Comparison of ENCODE assay signal across 7 cellular contexts in genomic region chr3:197454841-197455240, GRCh38.
A peak's percentile ranks its signal among the peaks of the same experiment; 100 is the strongest.
DNase-seq lines count a peak whose midpoint lies in the region; ATAC-seq and TF ChIP-seq lines count a peak whose summit lies in the region.
"Not testable (repeated sequence)": the region's sequence is repeated elsewhere in the genome, so short reads cannot be mapped to it uniquely, and the experiment has no call there.

No MANE protein-coding gene starts in this region.

- CTCF ChIA-PET in CD8-positive, alpha-beta memory T cell (lab: Charles Lee) = interaction anchor here (1.3 kb wide), 1 partner anchor 59 kb away, joined by 3 read pairs; no protein-coding TSS in a partner anchor

- H3K9ac ChIP-seq in mesenchymal stem cell (ENCODE audit: low read length) = not testable (repeated sequence)

- H2BK120ac ChIP-seq in mesenchymal stem cell (ENCODE audit: low read depth, low read length) = not testable (repeated sequence)

- H3K27ac ChIP-seq in CD8-positive, alpha-beta memory T cell (ENCODE audit: low read depth, low read length); mesenchymal stem cell (ENCODE audit: low read length, poor library complexity, severe bottlenecking): not testable (repeated sequence)

- H2BK12ac ChIP-seq in mesenchymal stem cell (ENCODE audit: low read length in 2 of 2) = peak overlapping the region in 1 of 2 experiments; percentile 58

- not testable (repeated sequence) for H2BK5ac ChIP-seq in mesenchymal stem cell (ENCODE audit: low read depth, low read length, poor library complexity, severe bottlenecking)

- not testable (repeated sequence) for H4K8ac ChIP-seq in mesenchymal stem cell (ENCODE audit: low read length)

- H3K4me3 Mint-ChIP-seq in CD8-positive, alpha-beta memory T cell = peak overlapping the region; percentile 80 to 93 (median 90)
- H3K4me3 Mint-ChIP-seq in T-helper 17 cell; endothelial cell (ENCODE audit: unreplicated experiment): not testable (repeated sequence)
- H3K4me3 Mint-ChIP-seq in activated T-helper 17 cell treated with anti-CD3 and anti-CD28 coated beads, Interleukin-2, amount 50 U/mL, for 72 hours = peak overlapping the region; percentile 94
- peak overlapping the region; percentile 77 to 87 (median 85) for H3K4me3 Mint-ChIP-seq in nephron

- not testable (repeated sequence) for H3K36me3 ChIP-seq in CD8-positive, alpha-beta memory T cell (ENCODE audit: insufficient read depth, low read length); mesenchymal stem cell (ENCODE audit: control insufficient read depth in 1 of 2, insufficient read depth in 2 of 2, low read depth in 1 of 2, low read length in 2 of 2)

- H3K4me1 ChIP-seq in CD8-positive, alpha-beta memory T cell (ENCODE audit: insufficient read depth, low read length) = peaks cover 15% of the 10 kb centered on the region
- H3K4me1 ChIP-seq in mesenchymal stem cell (ENCODE audit: control insufficient read depth, insufficient read depth, low read depth, low read length) = not testable (repeated sequence)

- not testable (repeated sequence) for H3K4me3 ChIP-seq in CD8-positive, alpha-beta memory T cell (ENCODE audit: low read length); mesenchymal stem cell (ENCODE audit: insufficient read depth in 1 of 2, low read depth in 1 of 2, low read length in 2 of 2)

- H3K79me1 ChIP-seq in mesenchymal stem cell (replicated peaks; ENCODE audit: low read length, poor library complexity, severe bottlenecking) = not testable (repeated sequence)

- not testable (repeated sequence) for H3K27me3 ChIP-seq in CD8-positive, alpha-beta memory T cell (ENCODE audit: insufficient read depth, low read length, poor library complexity, severe bottlenecking)
- H3K27me3 ChIP-seq in mesenchymal stem cell (ENCODE audit: control insufficient read depth in 1 of 2, insufficient read depth in 1 of 2, low read length in 2 of 2) = peaks cover 0 to 25% of the 10 kb centered on the region in 2 experiments

- H3K18ac ChIP-seq in mesenchymal stem cell (ENCODE audit: low read depth in 1 of 2, low read length in 2 of 2) = not testable (repeated sequence)

- not testable (repeated sequence) for H3K23ac ChIP-seq in mesenchymal stem cell (ENCODE audit: low read length in 2 of 2)

- not testable (repeated sequence) for H3K27ac Mint-ChIP-seq in CD8-positive, alpha-beta memory T cell; activated T-helper 17 cell treated with anti-CD3 and anti-CD28 coated beads, Interleukin-2, amount 50 U/mL, for 72 hours
- H3K27ac Mint-ChIP-seq in T-helper 17 cell (peak overlapping the region; percentile 86), endothelial cell (ENCODE audit: unreplicated experiment) (peak overlapping the region; percentile 97), nephron (peak overlapping the region in 2 of 3 experiments; percentile 90 to 97)

- not testable (repeated sequence) for H3K4ac ChIP-seq in mesenchymal stem cell (ENCODE audit: low read depth in 1 of 2, low read length in 2 of 2)

- H3K36me3 Mint-ChIP-seq in CD8-positive, alpha-beta memory T cell; T-helper 17 cell (ENCODE audit: low read depth); activated T-helper 17 cell treated with anti-CD3 and anti-CD28 coated beads, Interleukin-2, amount 50 U/mL, for 72 hours (ENCODE audit: low read depth); endothelial cell (ENCODE audit: low read depth, unreplicated experiment); nephron (ENCODE audit: low read depth): not testable (repeated sequence)

- peak overlapping the region; percentile 57 for H2AK5ac ChIP-seq in mesenchymal stem cell (ENCODE audit: low read length, severe bottlenecking)

- not testable (repeated sequence) for H3K14ac ChIP-seq in mesenchymal stem cell (ENCODE audit: low read length in 2 of 2)

- TF ChIP-seq CTCF in endothelial cell (IDR thresholded peaks at IDR 0.05; ENCODE audit: unreplicated experiment); nephron (IDR thresholded peaks at IDR 0.05; ENCODE audit: unreplicated experiment in 3 of 3): not testable (repeated sequence)

- peaks cover 13 to 28% (median 24%) of the 10 kb centered on the region in 3 donors for H3K4me1 Mint-ChIP-seq in CD8-positive, alpha-beta memory T cell
- H3K4me1 Mint-ChIP-seq in T-helper 17 cell = peaks cover 21% of the 10 kb centered on the region
- H3K4me1 Mint-ChIP-seq in activated T-helper 17 cell treated with anti-CD3 and anti-CD28 coated beads, Interleukin-2, amount 50 U/mL, for 72 hours = peaks cover 10% of the 10 kb centered on the region
- H3K4me1 Mint-ChIP-seq in endothelial cell (ENCODE audit: unreplicated experiment) = peaks cover 19% of the 10 kb centered on the region
- peaks cover 13% of the 10 kb centered on the region for H3K4me1 Mint-ChIP-seq in nephron

- not testable (repeated sequence) for H3K9me3 Mint-ChIP-seq in CD8-positive, alpha-beta memory T cell; activated T-helper 17 cell treated with anti-CD3 and anti-CD28 coated beads, Interleukin-2, amount 50 U/mL, for 72 hours; endothelial cell (ENCODE audit: unreplicated experiment); nephron

- H2BK15ac ChIP-seq in mesenchymal stem cell (ENCODE audit: low read depth, poor library complexity, severe bottlenecking) = not testable (repeated sequence)

- H4K91ac ChIP-seq in mesenchymal stem cell (ENCODE audit: low read length) = not testable (repeated sequence)

- peaks cover 0 to 14% of the 10 kb centered on the region in 2 donors for H3K27me3 Mint-ChIP-seq in CD8-positive, alpha-beta memory T cell
- not testable (repeated sequence) for H3K27me3 Mint-ChIP-seq in T-helper 17 cell; activated T-helper 17 cell treated with anti-CD3 and anti-CD28 coated beads, Interleukin-2, amount 50 U/mL, for 72 hours; endothelial cell (ENCODE audit: unreplicated experiment)
- H3K27me3 Mint-ChIP-seq in nephron (ENCODE audit: low read depth) = peaks cover 19% of the 10 kb centered on the region

- POLR2A ChIA-PET in CD8-positive, alpha-beta memory T cell (lab: Charles Lee) = interaction anchor here (0.6 kb wide), 1 partner anchor 157 kb away, joined by 5 read pairs; the partner anchor contains the start of gene DLG1

- WGBS in mesenchymal stem cell = 86% methylated on average over 2 of the region's 2 CpGs

- not testable (repeated sequence) for DNase-seq in CD8-positive, alpha-beta memory T cell; T-helper 17 cell; endothelial cell (ENCODE audit: low spot score); mesenchymal stem cell
- DNase-seq in sciatic nerve (ENCODE audit: low spot score) = peak; percentile 32

- not testable (repeated sequence) for H3K9me3 ChIP-seq in CD8-positive, alpha-beta memory T cell (ENCODE audit: low read length); T-helper 17 cell (ENCODE audit: control insufficient read depth, low read length, poor library complexity, severe bottlenecking); mesenchymal stem cell (ENCODE audit: control insufficient read depth, low read length)

- not testable (repeated sequence) for H2AFZ ChIP-seq in mesenchymal stem cell (ENCODE audit: low read depth, low read length)

- intact Hi-C loops in sciatic nerve (cut with DNase I) = not testable (repeated sequence)

- H3K4me2 ChIP-seq in mesenchymal stem cell (ENCODE audit: low read length, poor library complexity, severe bottlenecking) = not testable (repeated sequence)

- ATAC-seq in T-helper 17 cell; activated T-helper 17 cell treated with anti-CD3 and anti-CD28 coated beads, Interleukin-2, amount 50 U/mL, for 72 hours (replicated peaks); sciatic nerve: not testable (repeated sequence)
